In genomic region chr1:31944205-31945089, GRCh38 we compare ENCODE assay signal across 8 cellular contexts. TPM values are rescaled to one million over a fixed set of nuclear protein-coding genes. Genes with fewer than 3 reads are reported as not detected.
A peak's percentile ranks its signal among the peaks of the same experiment; 100 is the strongest.
DNase-seq lines count a peak whose midpoint lies in the region; ATAC-seq and TF ChIP-seq lines count a peak whose summit lies in the region.

No MANE protein-coding gene starts in this region.

- H2AFZ ChIP-seq in PC-9: peak overlapping the region; percentile 89

- H3K4me1 ChIP-seq in PC-9 (replicated peaks; ENCODE audit: insufficient read depth) (peaks cover 66% of the 10 kb centered on the region), ovary (ENCODE audit: insufficient read depth) (no peaks in the 10 kb centered on the region), transverse colon (peaks cover 15 to 50% (median 25%) of the 10 kb centered on the region in 4 donors)

- peaks cover 19% of the 10 kb centered on the region for H3K79me2 ChIP-seq in PC-9 (ENCODE audit: low read depth)

- TF ChIP-seq POLR2A in ovary (IDR thresholded peaks at IDR 0.05) (peak; percentile 50), transverse colon (IDR thresholded peaks at IDR 0.05) (peak; percentile 83)

- TF ChIP-seq CTCF in PC-9 (conservative IDR thresholded peaks at IDR 0.05) (peak; percentile 22; the same call in 1 of the 2 replicates), ovary (IDR thresholded peaks at IDR 0.05) (peak in 1 of 3 donors; percentile 7), transverse colon (IDR thresholded peaks at IDR 0.05) (no peak)

- peak; percentile 90 to 93 for DNase-seq in PC-9
- peak; percentile 28 to 82 (median 52) for DNase-seq in activated naive CD4-positive, alpha-beta T cell (lab: John Stamatoyannopoulos, UW)
- DNase-seq in head of caudate nucleus: peak; percentile 35 to 77 (median 59)
- DNase-seq in ovary: peak; percentile 90 to 95 (median 94)
- DNase-seq in transverse colon: peak; percentile 96
- DNase-seq in NCI-H345 (lab: John Stamatoyannopoulos, UW): no peak

- H3K27ac ChIP-seq in PC-9 (peak overlapping the region; percentile 95), ovary (peak overlapping the region; percentile 94 to 96), transverse colon (peak overlapping the region; percentile 97 to 99 (median 97))

- peak; percentile 79 for ATAC-seq in GM18498 (IDR thresholded peaks at IDR 0.05; ENCODE audit: unreplicated experiment)
- peak; percentile 56 for ATAC-seq in HG02943 (IDR thresholded peaks at IDR 0.05; ENCODE audit: low read depth, unreplicated experiment)

- intact Hi-C loops in PC-9 (cut with micrococcal nuclease; ENCODE audit: unreplicated experiment) (loop anchor here (1.0 kb wide), 1 partner anchor 12 kb away; no protein-coding TSS in a partner anchor), head of caudate nucleus (cut with DNase I) (no loop called here), ovary (cut with DNase I) (no loop called here), transverse colon (cut with DNase I; ENCODE audit: low total_unique reads) (no loop called here)

- H3F3A ChIP-seq in PC-9 (ENCODE audit: insufficient read depth, low read depth): peaks cover 76% of the 10 kb centered on the region

- in situ Hi-C loops in transverse colon (cut with MboI; ENCODE audit: low pct_ligation_motif_present in 1 of 4, low pct_unique_long_range_greater_than_20kb in 1 of 4, low sequenced_read_pairs in 3 of 4): no loop called here

- H3K4me2 ChIP-seq in PC-9: peak overlapping the region; percentile 92

- H3K36me3 ChIP-seq in PC-9 (ENCODE audit: low read depth) (no peaks in the 10 kb centered on the region), ovary (no peaks in the 10 kb centered on the region), transverse colon (no peaks in the 10 kb centered on the region)

- TSS peak; percentile 74 for BruUV-seq in PC-9 (replicated peaks; lab: Mats Ljungman, UMichigan)

- no peaks in the 10 kb centered on the region for H3K9me3 ChIP-seq in PC-9 (ENCODE audit: insufficient read depth, low read depth)
- no peaks in the 10 kb centered on the region for H3K9me3 ChIP-seq in ovary
- H3K9me3 ChIP-seq in transverse colon: no peaks in the 10 kb centered on the region

- 3 to 4% (median 3%) methylated on average over 48 to 56 of the region's 56 CpGs for WGBS in ovary, 3 donors
- 6 to 33% methylated on average over 8 to 40 of the region's 56 CpGs for WGBS in transverse colon (ENCODE audit: low coverage in 1 of 2), 2 donors

- no peaks in the 10 kb centered on the region for H3K27me3 ChIP-seq in PC-9 (ENCODE audit: insufficient read depth, low read depth)
- no peaks in the 10 kb centered on the region for H3K27me3 ChIP-seq in ovary
- H3K27me3 ChIP-seq in transverse colon: no peaks in the 10 kb centered on the region

- POLR2A ChIA-PET in PC-9 (lab: Charles Lee; ENCODE audit: unreplicated experiment): interaction anchor here (0.5 to 1.1 kb wide), 5 partner anchors 10 to 391 kb away, joined by 3 to 6 read pairs (median 3); partner anchors contain the start of gene MARCKSL1

- H3K4me3 ChIP-seq in PC-9 (peak overlapping the region; percentile 62), ovary (peak overlapping the region; percentile 51), transverse colon (peak overlapping the region; percentile 31 to 57 (median 42))

- H4K20me1 ChIP-seq in PC-9 (ENCODE audit: insufficient read depth): no peaks in the 10 kb centered on the region

- TF ChIP-seq EP300 in ovary (IDR thresholded peaks at IDR 0.05) (no peak), transverse colon (IDR thresholded peaks at IDR 0.05; ENCODE audit: low read depth) (peak; percentile 11)

- CTCF ChIA-PET in PC-9 (lab: Charles Lee): interaction anchor here (0.6 to 0.9 kb wide), 3 partner anchors 19 to 129 kb away, joined by 3 to 5 read pairs (median 3); partner anchors contain the start of gene SPOCD1

- H3K9me2 ChIP-seq in PC-9 (ENCODE audit: insufficient read depth): no peaks in the 10 kb centered on the region

RNA-seq across cellular contexts. Expression of gene PTP4A2, which starts 6.3 kb away (rescaled TPM):
- total RNA-seq in PC-9 (2021) (149 and 201 TPM in 2 replicates), ovary (100 to 1,000 TPM; 207 to 366 (median 249) TPM), transverse colon (100 to 1,000 TPM in 3 of 4 donors, 10 to 100 TPM in 1; 58.9 to 251 (median 195) TPM)
- 100 to 1,000 TPM in 1 of 2 donors, 10 to 100 TPM in 1; 92.5 to 246 TPM for polyA plus RNA-seq in ovary
